In the genomic region with DNA sequence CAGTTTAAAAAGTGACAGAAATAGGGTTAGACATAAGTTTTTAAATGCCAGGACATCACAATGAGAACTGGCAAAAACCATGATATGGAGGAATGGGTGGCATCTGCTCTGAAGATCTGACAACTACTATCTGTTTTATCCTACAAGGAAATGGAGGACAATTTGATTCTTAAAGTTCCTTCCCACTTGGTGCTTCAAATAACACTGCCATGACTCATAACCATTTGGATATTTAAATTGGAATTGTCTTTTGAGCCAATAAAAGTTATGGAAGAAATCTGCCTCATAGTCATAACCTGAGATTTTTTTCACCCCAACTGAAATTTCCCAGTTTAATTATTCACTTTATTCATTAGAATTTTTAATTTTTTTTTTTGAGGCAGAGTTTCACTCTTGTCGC, we compare ENCODE assay signal across 19 cellular contexts.
DNase-seq lines count a peak whose midpoint lies in the region; ATAC-seq, FAIRE-seq and TF ChIP-seq lines count a peak whose summit lies in the region.
"Had no signal": no experiment of that assay in that cellular context is flagged by ENCODE, and none has a peak within 500 bp of the region (broad histone marks: within the 10 kb centered on the region; RNA-seq: fewer than 3 reads in every experiment).

No MANE protein-coding gene starts in this region.

- H2AFZ ChIP-seq in GM23248, result peak overlapping the region; percentile 40

- WGBS in GM23248 (ENCODE audit: low coverage in 1 of 2, low lambda C conversion rate in 2 of 2, missing lambda C conversion rate in 2 of 2), 2 experiments, result 100% methylated on average over 1 of the region's 1 CpG

- no peak for FAIRE-seq in bronchial epithelial cell (lab: Jason Lieb, UNC)
- FAIRE-seq: H1, HepG2 had no signal

- H3K36me3 Mint-ChIP-seq in naive thymus-derived CD4-positive, alpha-beta T cell, result no peaks in the 10 kb centered on the region
- H3K36me3 Mint-ChIP-seq: CD4-positive, alpha-beta memory T cell had no signal

- no peak overlapping the region for H3K27ac ChIP-seq in GM23248
- no peak overlapping the region for H3K27ac ChIP-seq in naive thymus-derived CD4-positive, alpha-beta T cell (ENCODE audit: low read depth, low read length)
- H3K27ac ChIP-seq: BLaER1 had no signal

- peaks cover 26% of the 10 kb centered on the region for H3K4me1 ChIP-seq in GM23248 (ENCODE audit: insufficient read depth)
- H3K4me1 ChIP-seq in naive thymus-derived CD4-positive, alpha-beta T cell (ENCODE audit: control insufficient read depth in 2 of 2, insufficient read depth in 2 of 2, low read length in 2 of 2), result no peaks in the 10 kb centered on the region
- H3K4me1 ChIP-seq: BLaER1 had no signal

- intact Hi-C loops in naive thymus-derived CD4-positive, alpha-beta T cell (cut with micrococcal nuclease), result no loop called here

- H3K9me2 ChIP-seq in GM23248 (ENCODE audit: insufficient read depth), result no peaks in the 10 kb centered on the region

- peak overlapping the region; percentile 39 for H3K4me2 ChIP-seq in GM23248 (ENCODE audit: unreplicated experiment)
- H3K4me2 ChIP-seq: BLaER1 had no signal

- no peaks in the 10 kb centered on the region for H4K20me1 ChIP-seq in GM23248 (ENCODE audit: insufficient read depth)
- H4K20me1 ChIP-seq: BLaER1 had no signal

- no peaks in the 10 kb centered on the region for H3K36me3 ChIP-seq in GM23248 (ENCODE audit: low read depth)
- no peaks in the 10 kb centered on the region for H3K36me3 ChIP-seq in bronchial epithelial cell (ENCODE audit: control insufficient read depth, insufficient read depth, low read length)
- no peaks in the 10 kb centered on the region for H3K36me3 ChIP-seq in naive thymus-derived CD4-positive, alpha-beta T cell (ENCODE audit: control insufficient read depth in 2 of 3, insufficient read depth in 3 of 3, low read length in 3 of 3)
- H3K36me3 ChIP-seq: BLaER1 had no signal

- POLR2A ChIA-PET in naive thymus-derived CD4-positive, alpha-beta T cell (lab: Charles Lee), result no interaction called here

- H3K4me1 Mint-ChIP-seq in naive thymus-derived CD4-positive, alpha-beta T cell, result no peaks in the 10 kb centered on the region

- H3K9me3 ChIP-seq in GM23248 (ENCODE audit: low read depth), result no peaks in the 10 kb centered on the region
- H3K9me3 ChIP-seq in naive thymus-derived CD4-positive, alpha-beta T cell (ENCODE audit: control insufficient read depth in 2 of 3, low read length in 3 of 3), result no peaks in the 10 kb centered on the region
- H3K9me3 ChIP-seq: BLaER1 had no signal

- H3K9me3 Mint-ChIP-seq in naive thymus-derived CD4-positive, alpha-beta T cell, result peaks cover 0 to 1% (median 0%) of the 10 kb centered on the region in 11 donors
- H3K9me3 Mint-ChIP-seq: CD4-positive, alpha-beta memory T cell had no signal

- peaks cover 8% of the 10 kb centered on the region; the same call in 1 of the 2 replicates for H3F3A ChIP-seq in GM23248 (ENCODE audit: insufficient read depth)

- H3K27me3 Mint-ChIP-seq in naive thymus-derived CD4-positive, alpha-beta T cell, result peaks cover 0 to 26% (median 20%) of the 10 kb centered on the region in 5 donors

- H3K4me3 Mint-ChIP-seq in naive thymus-derived CD4-positive, alpha-beta T cell, result no peak overlapping the region
- H3K4me3 Mint-ChIP-seq: CD4-positive, alpha-beta memory T cell had no signal

- no peak overlapping the region for H3K4me3 ChIP-seq in GM23248
- H3K4me3 ChIP-seq in bronchial epithelial cell (ENCODE audit: low read depth, low read length), result no peak overlapping the region
- no peak overlapping the region for H3K4me3 ChIP-seq in naive thymus-derived CD4-positive, alpha-beta T cell (ENCODE audit: low read length)
- H3K4me3 ChIP-seq: BLaER1 had no signal

- TF ChIP-seq CTCF in bronchial epithelial cell (IDR thresholded peaks at IDR 0.05; ENCODE audit: insufficient read depth, low read length, severe bottlenecking), result no peak

- H3K27me3 ChIP-seq in GM23248 (replicated peaks; ENCODE audit: insufficient read depth) (no peaks in the 10 kb centered on the region), bronchial epithelial cell (ENCODE audit: control insufficient read depth, insufficient read depth, low read length) (no peaks in the 10 kb centered on the region)
- H3K27me3 ChIP-seq in naive thymus-derived CD4-positive, alpha-beta T cell (ENCODE audit: control insufficient read depth in 2 of 2, insufficient read depth in 2 of 2, low read length in 2 of 2), result no peaks in the 10 kb centered on the region
- H3K27me3 ChIP-seq: BLaER1 had no signal

- in situ Hi-C loops in GM23248 (cut with MboI), result no loop called here

- H3K79me2 ChIP-seq in GM23248 (ENCODE audit: insufficient read depth), result no peaks in the 10 kb centered on the region

- DNase-seq in A172 (ENCODE audit: low spot score) (peak; percentile 19), GM23248 (peak; percentile 60), bronchial epithelial cell (ENCODE audit: low read depth) (peak; percentile 19), kidney tubule cell (ENCODE audit: low spot score) (peak; percentile 42), GM19240 (ENCODE audit: insufficient read length, low spot score) (no peak)
- no peak for DNase-seq in stimulated activated CD8-positive, alpha-beta memory T cell treated with anti-CD3 and anti-CD28 coated beads, Interleukin-4, amount 100 ng/mL, for 48 hours
- DNase-seq in stimulated activated CD4-positive, alpha-beta T cell treated with anti-CD3 and anti-CD28 coated beads, Interleukin-2, amount 100 ng/mL, for 48 hours, result no peak
- DNase-seq in naive thymus-derived CD4-positive, alpha-beta T cell, result no peak
- DNase-seq: 8988T; CD4-positive, alpha-beta memory T cell; DMS153; KBM-7; MV-4-11; NCI-H1930; NCI-H345; NCI-H526 had no signal

- ATAC-seq in naive thymus-derived CD4-positive, alpha-beta T cell, result no peak
- ATAC-seq: HepG2 had no signal

- no peak overlapping the region for H3K9ac ChIP-seq in GM23248
- H3K9ac ChIP-seq: BLaER1 had no signal

- CTCF ChIA-PET in naive thymus-derived CD4-positive, alpha-beta T cell (lab: Charles Lee), result no interaction called here

- H3K27ac Mint-ChIP-seq in naive thymus-derived CD4-positive, alpha-beta T cell, result no peak overlapping the region
- H3K27ac Mint-ChIP-seq: CD4-positive, alpha-beta memory T cell had no signal

Comparison
In these comparisons a context has a peak if more than half of its experiments do, and no peak if none do; other contexts are left out.
1. DNase-seq: peak in A172 (single experiment), GM23248 (single experiment), bronchial epithelial cell (single experiment) and kidney tubule cell (single experiment); none in GM19240 (single experiment), stimulated activated CD8-positive, alpha-beta memory T cell treated with anti-CD3 and anti-CD28 coated beads, Interleukin-4, amount 100 ng/mL, for 48 hours (single experiment), stimulated activated CD4-positive, alpha-beta T cell treated with anti-CD3 and anti-CD28 coated beads, Interleukin-2, amount 100 ng/mL, for 48 hours (0 of 2) and naive thymus-derived CD4-positive, alpha-beta T cell (0 of 9).